In the genomic region with DNA sequence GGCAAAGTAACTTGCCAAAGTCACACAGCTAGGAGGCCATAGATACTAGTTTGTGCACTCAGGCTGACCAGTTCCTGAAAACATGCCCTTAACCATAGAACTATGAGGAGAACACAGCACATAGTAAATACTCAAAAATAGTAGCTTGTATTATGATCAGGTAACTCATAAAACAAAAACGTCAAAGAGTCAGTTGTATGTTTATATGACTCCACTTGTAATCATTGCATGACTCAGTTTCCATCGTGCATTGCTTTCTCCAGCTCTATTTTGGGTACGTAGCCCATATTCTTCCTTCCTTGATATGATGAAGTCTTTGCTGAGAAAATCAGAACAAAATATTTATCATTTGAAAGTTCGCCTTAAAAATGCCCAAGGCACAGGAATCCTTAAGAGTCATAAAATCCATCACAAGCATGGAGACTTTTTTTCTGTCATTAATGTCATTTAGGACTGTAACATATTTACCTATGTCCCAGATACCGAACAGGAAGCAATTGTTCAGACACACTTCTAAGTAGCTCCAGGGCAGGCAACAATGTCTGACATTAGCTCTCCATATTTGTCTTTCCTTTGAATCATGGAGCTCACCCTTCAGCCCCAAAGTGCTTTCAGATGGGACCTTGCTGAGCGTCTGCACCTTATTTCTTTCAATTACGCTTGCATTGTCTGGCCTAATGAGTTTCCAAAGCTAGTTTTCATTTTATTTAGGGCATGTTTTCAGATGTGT, we compare ENCODE assay signal across 21 cellular contexts. TPM values are rescaled to one million over a fixed set of nuclear protein-coding genes. Genes with fewer than 3 reads are reported as not detected.
DNase-seq lines count a peak whose midpoint lies in the region; ATAC-seq, FAIRE-seq and TF ChIP-seq lines count a peak whose summit lies in the region.
"Had no signal": no experiment of that assay in that cellular context is flagged by ENCODE, and none has a peak within 500 bp of the region (broad histone marks: within the 10 kb centered on the region; RNA-seq: fewer than 3 reads in every experiment).

No MANE protein-coding gene starts in this region.

- H3K9me3 ChIP-seq in A549 (no peaks in the 10 kb centered on the region), HEK293 (ENCODE audit: control insufficient read depth, insufficient read depth, low read depth, low read length) (no peaks in the 10 kb centered on the region)
- no peaks in the 10 kb centered on the region for H3K9me3 ChIP-seq in CD8-positive, alpha-beta memory T cell (ENCODE audit: low read length)
- H3K9me3 ChIP-seq: BLaER1 treated with 17β-estradiol and CSF1 and Interleukin-3, amounts not matched to agents 10 nM and 100 nM had no signal

- 63% methylated on average over 7 of the region's 7 CpGs for WGBS in A549 (ENCODE audit: missing lambda C conversion rate)

- DNase-seq in A549 (ENCODE audit: low read depth in 1 of 2, low spot score in 1 of 2), result no peak
- DNase-seq in NCI-H69 (lab: John Stamatoyannopoulos, UW), result peak; percentile 41
- peak; percentile 59 for DNase-seq in epithelial cell of esophagus (ENCODE audit: low read depth)
- no peak for DNase-seq in CD8-positive, alpha-beta memory T cell
- DNase-seq in SIG-M5 treated with dmso at 0.1 percent for 504 hours (lab: John Stamatoyannopoulos, UW; ENCODE audit: unreplicated experiment), result no peak
- DNase-seq: CD8-positive, alpha-beta T cell; DMS79 treated with DMSO at 0.1 percent for 48 hours; GM23248; KBM-7; MV-4-11; NCI-H1930; NCI-H2171 treated with DMSO at 0.1 percent for 48 hours; NCI-H446; NCI-H526 treated with DMSO at 0.1 percent for 48 hours; OCI-M1; RPMI8226; SIG-M5 had no signal

- no peak for TF ChIP-seq EP300 in A549 (IDR thresholded peaks at IDR 0.05)

- no peak overlapping the region for H3K4me3 Mint-ChIP-seq in CD8-positive, alpha-beta memory T cell
- H3K4me3 Mint-ChIP-seq: CD8-positive, alpha-beta T cell had no signal

- TF ChIP-seq POLR2A in A549 (IDR thresholded peaks at IDR 0.05; ENCODE audit: low read length), result no peak

- no peaks in the 10 kb centered on the region for H3K27me3 ChIP-seq in CD8-positive, alpha-beta memory T cell (ENCODE audit: insufficient read depth, low read length, poor library complexity, severe bottlenecking)

- H3K4me1 Mint-ChIP-seq in CD8-positive, alpha-beta memory T cell, result no peaks in the 10 kb centered on the region

- no peak overlapping the region for H3K4me3 ChIP-seq in A549
- no peak overlapping the region for H3K4me3 ChIP-seq in HEK293 (ENCODE audit: low read depth, low read length)
- H3K4me3 ChIP-seq in epithelial cell of esophagus (ENCODE audit: low read length), result no peak overlapping the region
- H3K4me3 ChIP-seq in CD8-positive, alpha-beta memory T cell (ENCODE audit: low read length), result no peak overlapping the region
- H3K4me3 ChIP-seq: BLaER1 treated with 17β-estradiol and CSF1 and Interleukin-3, amounts not matched to agents 10 nM and 100 nM; GM23248 had no signal

- peaks cover 81% of the 10 kb centered on the region for H3K4me1 ChIP-seq in A549
- H3K4me1 ChIP-seq in HEK293 (ENCODE audit: control insufficient read depth, insufficient read depth, low read length), result no peaks in the 10 kb centered on the region
- H3K4me1 ChIP-seq in CD8-positive, alpha-beta memory T cell (ENCODE audit: insufficient read depth, low read length), result no peaks in the 10 kb centered on the region

- no peak for TF ChIP-seq RAD21 in A549 (conservative IDR thresholded peaks at IDR 0.05 in 1 of 2, IDR thresholded peaks at IDR 0.05 in 1 of 2)

- peaks cover 0 to 7% (median 3%) of the 10 kb centered on the region in 5 donors for H3K9me3 Mint-ChIP-seq in CD8-positive, alpha-beta memory T cell
- H3K9me3 Mint-ChIP-seq: CD8-positive, alpha-beta T cell had no signal

- FAIRE-seq in A549 (lab: Jason Lieb, UNC), result peak; percentile 96

- H3K36me3 Mint-ChIP-seq in CD8-positive, alpha-beta memory T cell, result no peaks in the 10 kb centered on the region
- H3K36me3 Mint-ChIP-seq: CD8-positive, alpha-beta T cell had no signal

- H3K27me3 Mint-ChIP-seq in CD8-positive, alpha-beta memory T cell, result no peaks in the 10 kb centered on the region

- H3K27ac ChIP-seq in A549 (peak overlapping the region; percentile 87 to 93; a peak in 5 of 6 replicates), HEK293 (ENCODE audit: extremely low read depth, low read depth, low read length) (no peak overlapping the region)
- no peak overlapping the region for H3K27ac ChIP-seq in CD8-positive, alpha-beta memory T cell (ENCODE audit: low read depth, low read length)
- H3K27ac ChIP-seq: BLaER1 treated with 17β-estradiol and CSF1 and Interleukin-3, amounts not matched to agents 10 nM and 100 nM; GM23248 had no signal

- CTCF ChIA-PET in A549 (lab: Yijun Ruan, JAX), result interaction anchor here (1.3 to 4.5 kb wide), 4 partner anchors 11 to 441 kb away, joined by 3 to 41 read pairs (median 12); partner anchors contain the start of gene MID1
- CTCF ChIA-PET in HEK293 (lab: Yijun Ruan, JAX), result interaction anchor here (0.6 to 1.8 kb wide), 4 partner anchors 11 to 441 kb away, joined by 3 to 9 read pairs (median 4); partner anchors contain the start of gene MID1
- CTCF ChIA-PET in CD8-positive, alpha-beta memory T cell (lab: Charles Lee), result no interaction called here

- H3K27ac Mint-ChIP-seq in CD8-positive, alpha-beta memory T cell, result no peak overlapping the region
- H3K27ac Mint-ChIP-seq: CD8-positive, alpha-beta T cell had no signal

- no peaks in the 10 kb centered on the region for H3K36me3 ChIP-seq in HEK293 (ENCODE audit: control insufficient read depth in 2 of 2, insufficient read depth in 1 of 2, low read length in 2 of 2)
- no peaks in the 10 kb centered on the region for H3K36me3 ChIP-seq in CD8-positive, alpha-beta memory T cell (ENCODE audit: insufficient read depth, low read length)
- H3K36me3 ChIP-seq: BLaER1 treated with 17β-estradiol and CSF1 and Interleukin-3, amounts not matched to agents 10 nM and 100 nM had no signal

- POLR2A ChIA-PET in A549 (lab: Yijun Ruan, JAX), result interaction anchor here (2.0 kb wide), 1 partner anchor 11 kb away, joined by 10 read pairs; the partner anchor contains the start of gene MID1
- POLR2A ChIA-PET in HEK293 (lab: Yijun Ruan, JAX), result interaction anchor here (2.4 kb wide), 1 partner anchor 12 kb away, joined by 11 read pairs; the partner anchor contains the start of gene MID1
- POLR2A ChIA-PET in CD8-positive, alpha-beta memory T cell (lab: Charles Lee), result no interaction called here

- TF ChIP-seq CTCF in A549 (IDR thresholded peaks at IDR 0.05), result no peak
- no peak for TF ChIP-seq CTCF in HEK293 (tag by site-specific recombination; IDR thresholded peaks at IDR 0.05)
- TF ChIP-seq CTCF in epithelial cell of esophagus (IDR thresholded peaks at IDR 0.05; ENCODE audit: insufficient read depth, low read depth, low read length, missing control alignments), result no peak

- peak overlapping the region; percentile 5; the same call in 1 of the 3 replicates for H3K4me2 ChIP-seq in A549
- H3K4me2 ChIP-seq: BLaER1 treated with 17β-estradiol and CSF1 and Interleukin-3, amounts not matched to agents 10 nM and 100 nM had no signal

- ATAC-seq in A549, result no peak
- no peak for ATAC-seq in SK-N-SH treated with all-trans-retinoic acid at 6 μM for 48 hours
- no peak for ATAC-seq in HG03175 (IDR thresholded peaks at IDR 0.05; ENCODE audit: unreplicated experiment)
- ATAC-seq: CD8-positive, alpha-beta T cell had no signal

TF ChIP-seq in A549, 52 proteins besides CTCF, POLR2A, EP300 and RAD21 (continues in another document):
- TF ChIP-seq MYC (IDR thresholded peaks at IDR 0.05; ENCODE audit: borderline replicate concordance, low read length) (no peak), JUNB (IDR thresholded peaks at IDR 0.05) (no peak), CHD2 (IDR thresholded peaks at IDR 0.05; ENCODE audit: low read length, partially characterized antibody) (no peak), RFX5 (IDR thresholded peaks at IDR 0.05) (no peak), TFCP2L1 (CRISPR knock-in tag; IDR thresholded peaks at IDR 0.05) (no peak), ZC3H11A (IDR thresholded peaks at IDR 0.05) (no peak)

TF ChIP-seq in HEK293, 187 proteins besides CTCF, POLR2A, EP300 and RAD21:
- TF ChIP-seq TCF7L2 (IDR thresholded peaks at IDR 0.05; ENCODE audit: borderline replicate concordance, low read depth, low read length), result peak; percentile 49; the same call in 1 of the 2 replicates
- no peak for TF ChIP-seq ATF2 (tag by site-specific recombination; IDR thresholded peaks at IDR 0.05; ENCODE audit: low read depth)

TF ChIP-seq in SK-N-SH treated with all-trans-retinoic acid at 6 μM for 48 hours, 23 proteins besides CTCF, POLR2A, EP300 and RAD21:
- no peak for TF ChIP-seq RARB (CRISPR knock-in tag; IDR thresholded peaks at IDR 0.05)
- TF ChIP-seq GLIS3 (CRISPR knock-in tag; IDR thresholded peaks at IDR 0.05), result no peak
- TF ChIP-seq, protein P1, sequence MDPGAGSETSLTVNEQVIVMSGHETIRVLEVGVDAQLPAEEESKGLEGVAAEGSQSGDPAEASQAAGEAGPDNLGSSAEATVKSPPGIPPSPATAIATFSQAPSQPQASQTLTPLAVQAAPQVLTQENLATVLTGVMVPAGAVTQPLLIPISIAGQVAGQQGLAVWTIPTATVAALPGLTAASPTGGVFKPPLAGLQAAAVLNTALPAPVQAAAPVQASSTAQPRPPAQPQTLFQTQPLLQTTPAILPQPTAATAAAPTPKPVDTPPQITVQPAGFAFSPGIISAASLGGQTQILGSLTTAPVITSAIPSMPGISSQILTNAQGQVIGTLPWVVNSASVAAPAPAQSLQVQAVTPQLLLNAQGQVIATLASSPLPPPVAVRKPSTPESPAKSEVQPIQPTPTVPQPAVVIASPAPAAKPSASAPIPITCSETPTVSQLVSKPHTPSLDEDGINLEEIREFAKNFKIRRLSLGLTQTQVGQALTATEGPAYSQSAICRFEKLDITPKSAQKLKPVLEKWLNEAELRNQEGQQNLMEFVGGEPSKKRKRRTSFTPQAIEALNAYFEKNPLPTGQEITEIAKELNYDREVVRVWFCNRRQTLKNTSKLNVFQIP (CRISPR knock-in tag; IDR thresholded peaks at IDR 0.05; ENCODE audit: borderline replicate concordance, low read depth), result no peak
- no peak for TF ChIP-seq ZFP3 (CRISPR knock-in tag; IDR thresholded peaks at IDR 0.05)

RNA-seq across cellular contexts. Expression of gene MID1, which starts 11.2 kb away (rescaled TPM):
- polyA plus RNA-seq in A549 (2011; rRNA removed), result 106 and 113 TPM in 2 replicates
- 54.5 and 56.8 TPM in 2 replicates for polyA plus RNA-seq in A549 (2012; cell fraction: cytosol; rRNA removed)
- 106 and 115 TPM in 2 replicates for polyA plus RNA-seq in A549 (2012; cell fraction: nucleus; rRNA removed)
- 58.3 to 59.8 TPM (median 59.5 TPM) in 3 replicates for polyA plus RNA-seq in A549 (2017; fragmentation: RNase III; extraction: RNeasy Plus Mini Kit Qiagen cat#74134 plus additional on column Dnase treatment)
- polyA minus RNA-seq in A549 (2011; rRNA and poly(A)+ RNA removed), result 178 and 200 TPM in 2 replicates
- total RNA-seq in CD8-positive, alpha-beta memory T cell, result not detected
- not detected for polyA plus RNA-seq in CD8-positive, alpha-beta memory T cell
- total RNA-seq: CD8-positive, alpha-beta T cell had no signal

Comparison
In these comparisons a context has a peak if more than half of its experiments do, and no peak if none do; other contexts are left out.
1. DNase-seq: peak in NCI-H69 (single experiment) and epithelial cell of esophagus (single experiment); none in A549 (0 of 2), CD8-positive, alpha-beta memory T cell (0 of 5) and SIG-M5 treated with dmso at 0.1 percent for 504 hours (single experiment).
2. H3K27ac ChIP-seq: peak in A549 (2 of 2); none in HEK293 (single experiment) and CD8-positive, alpha-beta memory T cell (single experiment).
3. RNA of gene MID1, which starts 11.2 kb away (polyA plus RNA-seq): 54.5 to 115 TPM in A549; not detected in CD8-positive, alpha-beta memory T cell (single experiment); every median in the first group is over 10 times any median in the second.